8 cellular contexts compared by ENCODE assay signal in genomic region chr2:96509114-96509846, GRCh38. TPM values are rescaled to one million over a fixed set of nuclear protein-coding genes. Genes with fewer than 3 reads are reported as not detected.
DNase-seq lines count a peak whose midpoint lies in the region; ATAC-seq and TF ChIP-seq lines count a peak whose summit lies in the region.

No MANE protein-coding gene starts in this region.

- H3K4me3 ChIP-seq in LNCaP clone FGC (ENCODE audit: low read depth, low read length) (no peak overlapping the region), RWPE2 (ENCODE audit: severe bottlenecking) (no peak overlapping the region), uterus (no peak overlapping the region)

- H3K27me3 ChIP-seq in RWPE2 (ENCODE audit: insufficient read depth, poor library complexity, severe bottlenecking) (no peaks in the 10 kb centered on the region), uterus (no peaks in the 10 kb centered on the region)

- no peak for TF ChIP-seq POLR2A in uterus (IDR thresholded peaks at IDR 0.05)

- H3K9me3 ChIP-seq in RWPE2 (ENCODE audit: severe bottlenecking) (no peaks in the 10 kb centered on the region), uterus (no peaks in the 10 kb centered on the region)

- peaks cover 8% of the 10 kb centered on the region for H3K4me1 Mint-ChIP-seq in activated naive CD4-positive, alpha-beta T cell treated with anti-CD3 and anti-CD28 coated beads, Interleukin-2, amount 50 U/mL, for 24 hours
- peaks cover 10% of the 10 kb centered on the region for H3K4me1 Mint-ChIP-seq in osteocyte (ENCODE audit: unreplicated experiment)

- ATAC-seq in GM21526 (IDR thresholded peaks at IDR 0.05; ENCODE audit: low FRiP score, unreplicated experiment) (peak; percentile 65), RWPE2 (ENCODE audit: low read depth) (peak; percentile 78), Right ventricle myocardium inferior (peak; percentile 92)

- no peaks in the 10 kb centered on the region for H3K36me3 Mint-ChIP-seq in activated naive CD4-positive, alpha-beta T cell treated with anti-CD3 and anti-CD28 coated beads, Interleukin-2, amount 50 U/mL, for 24 hours
- H3K36me3 Mint-ChIP-seq in osteocyte (ENCODE audit: unreplicated experiment) = no peaks in the 10 kb centered on the region

- TF ChIP-seq CTCF in LNCaP clone FGC (IDR thresholded peaks at IDR 0.05; ENCODE audit: control insufficient read depth, extremely low read depth, insufficient read depth) = peak; percentile 98
- peak; percentile 94 for TF ChIP-seq CTCF in RWPE2 (IDR thresholded peaks at IDR 0.05; ENCODE audit: poor library complexity, severe bottlenecking)
- peak; percentile 96 for TF ChIP-seq CTCF in osteocyte (IDR thresholded peaks at IDR 0.05)
- TF ChIP-seq CTCF in uterus (IDR thresholded peaks at IDR 0.05) = peak; percentile 96 to 97 (median 96)

- H3K27me3 Mint-ChIP-seq in activated naive CD4-positive, alpha-beta T cell treated with anti-CD3 and anti-CD28 coated beads, Interleukin-2, amount 50 U/mL, for 24 hours = peaks cover 2% of the 10 kb centered on the region
- peaks cover 21% of the 10 kb centered on the region for H3K27me3 Mint-ChIP-seq in osteocyte (ENCODE audit: unreplicated experiment)

- intact Hi-C loops in Right ventricle myocardium inferior (cut with DNase I) (loop anchor here (1.0 to 5.0 kb wide), 6 partner anchors 38 to 370 kb away; partner anchors contain the start of genes ASTL, NCAPH and SNRNP200), uterus (cut with DNase I; ENCODE audit: low total_unique reads) (loop anchor here (5.0 kb wide), 1 partner anchor 102 kb away; no protein-coding TSS in a partner anchor)

- no peaks in the 10 kb centered on the region for H3K36me3 ChIP-seq in RWPE2 (ENCODE audit: low read depth)
- no peaks in the 10 kb centered on the region for H3K36me3 ChIP-seq in uterus

- H3K4me1 ChIP-seq in RWPE2 (ENCODE audit: insufficient read depth, poor library complexity, severe bottlenecking) (peaks cover 8% of the 10 kb centered on the region), uterus (no peaks in the 10 kb centered on the region)

- peak overlapping the region; percentile 55 for H3K4me3 Mint-ChIP-seq in activated naive CD4-positive, alpha-beta T cell treated with anti-CD3 and anti-CD28 coated beads, Interleukin-2, amount 50 U/mL, for 24 hours
- no peak overlapping the region for H3K4me3 Mint-ChIP-seq in osteocyte (ENCODE audit: unreplicated experiment)

- DNase-seq in DMS114 treated with DMSO at 0.1 percent for 48 hours (lab: John Stamatoyannopoulos, UW; ENCODE audit: unreplicated experiment) (peak; percentile 69), LNCaP clone FGC (ENCODE audit: low read depth) (peak; percentile 43), RWPE2 (ENCODE audit: low spot score) (peak; percentile 85), Right ventricle myocardium inferior (ENCODE audit: missing footprints) (peak; percentile 93), osteocyte (ENCODE audit: extremely low spot score, unreplicated experiment) (peak; percentile 94), uterus (peak; percentile 86 to 88)

- no peaks in the 10 kb centered on the region for H3K9me3 Mint-ChIP-seq in activated naive CD4-positive, alpha-beta T cell treated with anti-CD3 and anti-CD28 coated beads, Interleukin-2, amount 50 U/mL, for 24 hours
- H3K9me3 Mint-ChIP-seq in osteocyte (ENCODE audit: unreplicated experiment) = no peaks in the 10 kb centered on the region

- H3K27ac Mint-ChIP-seq in activated naive CD4-positive, alpha-beta T cell treated with anti-CD3 and anti-CD28 coated beads, Interleukin-2, amount 50 U/mL, for 24 hours = peak overlapping the region; percentile 59
- no peak overlapping the region for H3K27ac Mint-ChIP-seq in osteocyte (ENCODE audit: unreplicated experiment)

- H3K27ac ChIP-seq in RWPE2 (ENCODE audit: poor library complexity, severe bottlenecking) (no peak overlapping the region), uterus (no peak overlapping the region)

RNA-seq across cellular contexts. Expression of gene NEURL3, which starts 4.1 kb away (rescaled TPM):
- 0.14 TPM for total RNA-seq in Right ventricle myocardium inferior
- total RNA-seq in osteocyte = not detected in 2 replicates
- not detected for total RNA-seq in uterus

RNA-seq across cellular contexts. Expression of gene ARID5A, which starts 27.3 kb away (rescaled TPM):
- total RNA-seq in Right ventricle myocardium inferior = 8.7 TPM
- 25.9 and 26.3 TPM in 2 replicates for total RNA-seq in osteocyte
- 10 to 100 TPM; 15.1 to 73.5 (median 36.3) TPM for total RNA-seq in uterus

Comparison
In these comparisons a context has a peak if more than half of its experiments do, and no peak if none do; other contexts are left out.
1. DNase-seq: peak in every context shown above with its lines; median percentile 94 in osteocyte; 93 in Right ventricle myocardium inferior; 87 in uterus; 85 in RWPE2; 69 in DMS114 treated with DMSO at 0.1 percent for 48 hours; 43 in LNCaP clone FGC.